In the genomic region with DNA sequence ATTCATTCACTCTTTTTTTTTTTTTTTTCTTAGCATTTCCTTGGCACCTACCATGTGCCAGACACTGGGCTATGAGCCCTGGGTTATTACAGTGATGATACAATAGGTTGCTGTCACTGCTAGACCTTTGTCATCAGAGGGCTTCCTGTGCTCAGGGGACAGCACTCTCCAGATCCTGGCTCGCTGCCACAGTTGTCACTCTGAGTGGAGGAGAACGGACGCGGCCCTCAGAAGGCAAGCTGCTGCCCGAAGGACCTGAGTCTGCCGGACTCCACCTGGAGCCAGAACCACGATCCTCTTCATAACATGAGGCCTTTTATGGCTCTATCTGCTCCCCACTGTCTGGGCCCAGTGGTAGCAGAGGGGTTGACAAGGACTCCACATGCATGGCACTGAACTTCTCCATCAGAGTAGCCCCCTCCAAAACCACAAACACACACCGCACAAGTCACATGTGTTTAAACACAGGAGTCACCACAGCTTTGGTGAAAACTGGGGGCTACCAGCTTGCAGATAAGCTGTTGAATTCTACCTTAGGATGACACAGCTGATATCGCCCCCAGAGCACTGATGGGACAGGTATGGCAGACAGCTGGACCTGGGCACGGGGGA, we compare ENCODE assay signal across 8 cellular contexts.
DNase-seq lines count a peak whose midpoint lies in the region; ATAC-seq lines count a peak whose summit lies in the region.
"Had no signal": no experiment of that assay in that cellular context is flagged by ENCODE, and none has a peak within 500 bp of the region (broad histone marks: within the 10 kb centered on the region; RNA-seq: fewer than 3 reads in every experiment).

No MANE protein-coding gene starts in this region.

- ATAC-seq in GM18519 (IDR thresholded peaks at IDR 0.05; ENCODE audit: low FRiP score, unreplicated experiment): no peak

- DNase-seq in MV-4-11 (lab: John Stamatoyannopoulos, UW) (peak; percentile 35), LoVo (ENCODE audit: low spot score) (no peak), DMS114 treated with DMSO at 0.1 percent for 48 hours (lab: John Stamatoyannopoulos, UW; ENCODE audit: unreplicated experiment) (no peak)
- peak; percentile 71 for DNase-seq in activated CD4-positive, alpha-beta T cell treated with anti-CD3 and anti-CD28 coated beads for 48 hours
- peak; percentile 64 for DNase-seq in effector CD4-positive, alpha-beta T cell
- peak; percentile 23 to 30 for DNase-seq in stimulated activated CD8-positive, alpha-beta memory T cell treated with anti-CD3 and anti-CD28 coated beads, Interleukin-7, amount 100 ng/mL, for 1 hour (ENCODE audit: low read depth in 2 of 2)
- DNase-seq: head of caudate nucleus had no signal

Comparison
In these comparisons a context has a peak if more than half of its experiments do, and no peak if none do; other contexts are left out.
1. DNase-seq: peak in MV-4-11 (single experiment), activated CD4-positive, alpha-beta T cell treated with anti-CD3 and anti-CD28 coated beads for 48 hours (single experiment), effector CD4-positive, alpha-beta T cell (single experiment) and stimulated activated CD8-positive, alpha-beta memory T cell treated with anti-CD3 and anti-CD28 coated beads, Interleukin-7, amount 100 ng/mL, for 1 hour (2 of 2); none in LoVo (single experiment) and DMS114 treated with DMSO at 0.1 percent for 48 hours (single experiment).